8 cellular contexts compared by ENCODE assay signal in genomic region chrX:11759461-11760311, GRCh38. TPM values are rescaled to one million over a fixed set of nuclear protein-coding genes. Genes with fewer than 3 reads are reported as not detected.
A peak's percentile ranks its signal among the peaks of the same experiment; 100 is the strongest.
DNase-seq lines count a peak whose midpoint lies in the region; ATAC-seq and TF ChIP-seq lines count a peak whose summit lies in the region.

No MANE protein-coding gene starts in this region.

- DNase-seq in CMK (ENCODE audit: low read depth) (peak; percentile 52), GM20000 (ENCODE audit: low spot score) (peak; percentile 62), HL-60 (ENCODE audit: low read depth in 1 of 2, low spot score in 1 of 2) (peak; percentile 57 to 86), NCI-H82 (lab: John Stamatoyannopoulos, UW) (peak; percentile 95), right lobe of liver (peak; percentile 75 to 86 (median 84))
- DNase-seq in activated CD4-positive, alpha-beta memory T cell treated with anti-CD3 and anti-CD28 coated beads for 36 hours, result peak; percentile 79
- DNase-seq in effector CD4-positive, alpha-beta T cell, result peak; percentile 69
- DNase-seq in stimulated activated CD8-positive, alpha-beta memory T cell treated with anti-CD3 and anti-CD28 coated beads, Interleukin-12 subunit alpha, Interleukin-12 subunit beta, amount 100 ng/mL, for 1 hour (ENCODE audit: low read depth), result peak; percentile 50

- peaks cover 34% of the 10 kb centered on the region for H3K4me1 Mint-ChIP-seq in activated CD4-positive, alpha-beta memory T cell treated with anti-CD3 and anti-CD28 coated beads for 36 hours (ENCODE audit: low read depth)

- ATAC-seq in right lobe of liver, result peak; percentile 85 to 91 (median 88)

- no peaks in the 10 kb centered on the region for H3K9me3 Mint-ChIP-seq in activated CD4-positive, alpha-beta memory T cell treated with anti-CD3 and anti-CD28 coated beads for 36 hours

- peak overlapping the region; percentile 99 for H3K27ac Mint-ChIP-seq in activated CD4-positive, alpha-beta memory T cell treated with anti-CD3 and anti-CD28 coated beads for 36 hours

- no peaks in the 10 kb centered on the region for H3K4me1 ChIP-seq in right lobe of liver

- H3K9me3 ChIP-seq in right lobe of liver, result no peaks in the 10 kb centered on the region

- H3K4me3 ChIP-seq in HL-60 (replicated peaks; ENCODE audit: insufficient read depth, low read length), result peak overlapping the region; percentile 75
- peak overlapping the region; percentile 54 to 81 (median 72) for H3K4me3 ChIP-seq in right lobe of liver

- H3K36me3 ChIP-seq in right lobe of liver, result peaks cover 0 to 17% (median 8%) of the 10 kb centered on the region in 4 donors

- H3K36me3 Mint-ChIP-seq in activated CD4-positive, alpha-beta memory T cell treated with anti-CD3 and anti-CD28 coated beads for 36 hours, result peaks cover 39% of the 10 kb centered on the region

- H3K27ac ChIP-seq in HL-60 (replicated peaks) (peak overlapping the region; percentile 88), right lobe of liver (peak overlapping the region; percentile 18 to 86 (median 40))

- H3K4me3 Mint-ChIP-seq in activated CD4-positive, alpha-beta memory T cell treated with anti-CD3 and anti-CD28 coated beads for 36 hours, result peak overlapping the region; percentile 95

- no peaks in the 10 kb centered on the region for H3K27me3 Mint-ChIP-seq in activated CD4-positive, alpha-beta memory T cell treated with anti-CD3 and anti-CD28 coated beads for 36 hours

- POLR2A ChIA-PET in activated CD4-positive, alpha-beta memory T cell treated with anti-CD3 and anti-CD28 coated beads for 36 hours (lab: Charles Lee), result interaction anchor here (1.0 kb wide), 1 partner anchor 9 kb away, joined by 3 read pairs; no protein-coding TSS in a partner anchor

- TF ChIP-seq POLR2A in right lobe of liver (IDR thresholded peaks at IDR 0.05), result no peak

- TF ChIP-seq CTCF in GM20000 (IDR thresholded peaks at IDR 0.05; ENCODE audit: extremely low read depth, missing control alignments), result no peak
- no peak for TF ChIP-seq CTCF in HL-60 (IDR thresholded peaks at IDR 0.05; ENCODE audit: insufficient read depth, low read length)
- peak in 1 of 4 donors; percentile 9 for TF ChIP-seq CTCF in right lobe of liver (IDR thresholded peaks at IDR 0.05)

- H3K27me3 ChIP-seq in HL-60 (ENCODE audit: insufficient read depth, poor library complexity, severe bottlenecking) (no peaks in the 10 kb centered on the region), right lobe of liver (no peaks in the 10 kb centered on the region)

- CTCF ChIA-PET in activated CD4-positive, alpha-beta memory T cell treated with anti-CD3 and anti-CD28 coated beads for 36 hours (lab: Charles Lee), result interaction anchor here (0.6 to 0.9 kb wide), 2 partner anchors 8 to 14 kb away, joined by 3 to 4 read pairs; no protein-coding TSS in a partner anchor

- intact Hi-C loops in activated CD4-positive, alpha-beta memory T cell treated with anti-CD3 and anti-CD28 coated beads for 36 hours (cut with micrococcal nuclease), result loop anchor here (1.0 to 10.0 kb wide), 5 partner anchors 33 to 1665 kb away; partner anchors contain the start of gene HCCS
- intact Hi-C loops in right lobe of liver (cut with DNase I), result no loop called here

- 17% methylated on average over 13 of the region's 13 CpGs for WGBS in right lobe of liver (ENCODE audit: insufficient coverage, low coverage, low lambda C conversion rate, missing lambda C conversion rate)

RNA-seq across cellular contexts. Expression of gene MSL3, which starts 1.6 kb away (rescaled TPM):
- total RNA-seq in activated CD4-positive, alpha-beta memory T cell treated with anti-CD3 and anti-CD28 coated beads for 36 hours, result 10 to 100 TPM; 45.3 to 47.0 TPM
- 10 to 100 TPM in 4 of 6 experiments, 1 to 10 TPM in 2; 6.4 to 15.7 (median 12.0) TPM for total RNA-seq in right lobe of liver

Comparison
In these comparisons a context has a peak if more than half of its experiments do, and no peak if none do; other contexts are left out.
1. Peak in every context shown above with its lines: DNase-seq, ATAC-seq, H3K4me3 ChIP-seq and H3K27ac ChIP-seq.